2 cellular contexts compared by ENCODE assay signal in the genomic region with DNA sequence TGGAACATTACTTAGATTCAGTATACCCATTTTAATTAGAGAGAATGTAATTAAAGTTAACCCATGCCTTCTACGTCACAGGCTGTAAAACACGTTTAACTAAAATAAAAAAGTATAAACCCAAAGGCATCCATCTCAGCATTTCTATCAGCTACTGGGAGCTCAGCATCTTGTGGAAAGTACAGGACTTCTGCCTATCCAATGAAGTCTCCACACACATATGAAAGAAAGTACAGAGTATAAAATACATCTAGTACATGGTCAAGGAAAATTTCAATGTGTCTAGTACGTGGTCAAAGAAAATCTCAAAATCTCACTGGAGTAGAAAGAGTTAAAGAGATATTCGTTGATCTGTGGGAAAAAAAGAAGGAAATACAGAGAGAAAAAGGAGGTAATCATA.
TF ChIP-seq lines count a peak whose summit lies in the region.

No MANE protein-coding gene starts in this region.

TF ChIP-seq in SK-N-SH, 30 proteins besides CTCF, POLR2A, EP300 and RAD21:
- TF ChIP-seq CHD2 (IDR thresholded peaks at IDR 0.05; ENCODE audit: low read length, partially characterized antibody): no peak
- TF ChIP-seq EZH2phosphoT487 (IDR thresholded peaks at IDR 0.05; ENCODE audit: borderline replicate concordance, low read depth): no peak
- TF ChIP-seq GABPA (IDR thresholded peaks at IDR 0.05; ENCODE audit: low read depth): no peak
- TF ChIP-seq NFIC (IDR thresholded peaks at IDR 0.05; ENCODE audit: borderline replicate concordance): no peak
- TF ChIP-seq ELF1 (IDR thresholded peaks at IDR 0.05): no peak
- no peak for TF ChIP-seq TAF1 (IDR thresholded peaks at IDR 0.05; ENCODE audit: borderline replicate concordance, low read depth, low read length)
- TF ChIP-seq GATA2 (CRISPR knock-in tag; IDR thresholded peaks at IDR 0.05): no peak
- no peak for TF ChIP-seq YY1 (IDR thresholded peaks at IDR 0.05; ENCODE audit: low read depth)
- no peak for TF ChIP-seq NRF1 (IDR thresholded peaks at IDR 0.05; ENCODE audit: low read depth, low read length)
- TF ChIP-seq RCOR1 (IDR thresholded peaks at IDR 0.05; ENCODE audit: low read length): no peak
- TF ChIP-seq, protein P1, sequence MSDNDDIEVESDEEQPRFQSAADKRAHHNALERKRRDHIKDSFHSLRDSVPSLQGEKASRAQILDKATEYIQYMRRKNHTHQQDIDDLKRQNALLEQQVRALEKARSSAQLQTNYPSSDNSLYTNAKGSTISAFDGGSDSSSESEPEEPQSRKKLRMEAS (IDR thresholded peaks at IDR 0.05; ENCODE audit: low read depth): no peak
- TF ChIP-seq, protein P2, sequence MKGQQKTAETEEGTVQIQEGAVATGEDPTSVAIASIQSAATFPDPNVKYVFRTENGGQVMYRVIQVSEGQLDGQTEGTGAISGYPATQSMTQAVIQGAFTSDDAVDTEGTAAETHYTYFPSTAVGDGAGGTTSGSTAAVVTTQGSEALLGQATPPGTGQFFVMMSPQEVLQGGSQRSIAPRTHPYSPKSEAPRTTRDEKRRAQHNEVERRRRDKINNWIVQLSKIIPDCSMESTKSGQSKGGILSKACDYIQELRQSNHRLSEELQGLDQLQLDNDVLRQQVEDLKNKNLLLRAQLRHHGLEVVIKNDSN (IDR thresholded peaks at IDR 0.05; ENCODE audit: borderline replicate concordance, low read depth): no peak
- TF ChIP-seq MXI1 (IDR thresholded peaks at IDR 0.05; ENCODE audit: low read depth, low read length): no peak

TF ChIP-seq in SK-N-SH treated with all-trans-retinoic acid at 6 μM for 48 hours, 23 proteins besides CTCF, POLR2A, EP300 and RAD21:
- TF ChIP-seq ZNF565 (CRISPR knock-in tag; conservative IDR thresholded peaks at IDR 0.05; ENCODE audit: low read depth): no peak
- TF ChIP-seq, protein P3, sequence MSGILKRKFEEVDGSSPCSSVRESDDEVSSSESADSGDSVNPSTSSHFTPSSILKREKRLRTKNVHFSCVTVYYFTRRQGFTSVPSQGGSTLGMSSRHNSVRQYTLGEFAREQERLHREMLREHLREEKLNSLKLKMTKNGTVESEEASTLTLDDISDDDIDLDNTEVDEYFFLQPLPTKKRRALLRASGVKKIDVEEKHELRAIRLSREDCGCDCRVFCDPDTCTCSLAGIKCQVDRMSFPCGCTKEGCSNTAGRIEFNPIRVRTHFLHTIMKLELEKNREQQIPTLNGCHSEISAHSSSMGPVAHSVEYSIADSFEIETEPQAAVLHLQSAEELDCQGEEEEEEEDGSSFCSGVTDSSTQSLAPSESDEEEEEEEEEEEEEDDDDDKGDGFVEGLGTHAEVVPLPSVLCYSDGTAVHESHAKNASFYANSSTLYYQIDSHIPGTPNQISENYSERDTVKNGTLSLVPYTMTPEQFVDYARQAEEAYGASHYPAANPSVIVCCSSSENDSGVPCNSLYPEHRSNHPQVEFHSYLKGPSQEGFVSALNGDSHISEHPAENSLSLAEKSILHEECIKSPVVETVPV (CRISPR knock-in tag; IDR thresholded peaks at IDR 0.05): no peak
- no peak for TF ChIP-seq OSR1 (CRISPR knock-in tag; IDR thresholded peaks at IDR 0.05)
- TF ChIP-seq, protein P4, sequence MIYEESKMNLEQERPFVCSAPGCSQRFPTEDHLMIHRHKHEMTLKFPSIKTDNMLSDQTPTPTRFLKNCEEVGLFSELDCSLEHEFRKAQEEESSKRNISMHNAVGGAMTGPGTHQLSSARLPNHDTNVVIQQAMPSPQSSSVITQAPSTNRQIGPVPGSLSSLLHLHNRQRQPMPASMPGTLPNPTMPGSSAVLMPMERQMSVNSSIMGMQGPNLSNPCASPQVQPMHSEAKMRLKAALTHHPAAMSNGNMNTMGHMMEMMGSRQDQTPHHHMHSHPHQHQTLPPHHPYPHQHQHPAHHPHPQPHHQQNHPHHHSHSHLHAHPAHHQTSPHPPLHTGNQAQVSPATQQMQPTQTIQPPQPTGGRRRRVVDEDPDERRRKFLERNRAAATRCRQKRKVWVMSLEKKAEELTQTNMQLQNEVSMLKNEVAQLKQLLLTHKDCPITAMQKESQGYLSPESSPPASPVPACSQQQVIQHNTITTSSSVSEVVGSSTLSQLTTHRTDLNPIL (CRISPR knock-in tag; IDR thresholded peaks at IDR 0.05; ENCODE audit: low read depth): no peak
- TF ChIP-seq, protein P5, sequence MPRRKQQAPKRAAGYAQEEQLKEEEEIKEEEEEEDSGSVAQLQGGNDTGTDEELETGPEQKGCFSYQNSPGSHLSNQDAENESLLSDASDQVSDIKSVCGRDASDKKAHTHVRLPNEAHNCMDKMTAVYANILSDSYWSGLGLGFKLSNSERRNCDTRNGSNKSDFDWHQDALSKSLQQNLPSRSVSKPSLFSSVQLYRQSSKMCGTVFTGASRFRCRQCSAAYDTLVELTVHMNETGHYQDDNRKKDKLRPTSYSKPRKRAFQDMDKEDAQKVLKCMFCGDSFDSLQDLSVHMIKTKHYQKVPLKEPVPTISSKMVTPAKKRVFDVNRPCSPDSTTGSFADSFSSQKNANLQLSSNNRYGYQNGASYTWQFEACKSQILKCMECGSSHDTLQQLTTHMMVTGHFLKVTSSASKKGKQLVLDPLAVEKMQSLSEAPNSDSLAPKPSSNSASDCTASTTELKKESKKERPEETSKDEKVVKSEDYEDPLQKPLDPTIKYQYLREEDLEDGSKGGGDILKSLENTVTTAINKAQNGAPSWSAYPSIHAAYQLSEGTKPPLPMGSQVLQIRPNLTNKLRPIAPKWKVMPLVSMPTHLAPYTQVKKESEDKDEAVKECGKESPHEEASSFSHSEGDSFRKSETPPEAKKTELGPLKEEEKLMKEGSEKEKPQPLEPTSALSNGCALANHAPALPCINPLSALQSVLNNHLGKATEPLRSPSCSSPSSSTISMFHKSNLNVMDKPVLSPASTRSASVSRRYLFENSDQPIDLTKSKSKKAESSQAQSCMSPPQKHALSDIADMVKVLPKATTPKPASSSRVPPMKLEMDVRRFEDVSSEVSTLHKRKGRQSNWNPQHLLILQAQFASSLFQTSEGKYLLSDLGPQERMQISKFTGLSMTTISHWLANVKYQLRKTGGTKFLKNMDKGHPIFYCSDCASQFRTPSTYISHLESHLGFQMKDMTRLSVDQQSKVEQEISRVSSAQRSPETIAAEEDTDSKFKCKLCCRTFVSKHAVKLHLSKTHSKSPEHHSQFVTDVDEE (CRISPR knock-in tag; IDR thresholded peaks at IDR 0.05): no peak
- TF ChIP-seq ZC3H10 (CRISPR knock-in tag; IDR thresholded peaks at IDR 0.05): no peak
- TF ChIP-seq CSDC2 (CRISPR knock-in tag; IDR thresholded peaks at IDR 0.05): no peak
- TF ChIP-seq ZFP3 (CRISPR knock-in tag; IDR thresholded peaks at IDR 0.05): no peak
- no peak for TF ChIP-seq RARB (CRISPR knock-in tag; IDR thresholded peaks at IDR 0.05)
- TF ChIP-seq POU6F1 (CRISPR knock-in tag; IDR thresholded peaks at IDR 0.05; ENCODE audit: borderline replicate concordance, low read depth): no peak
- no peak for TF ChIP-seq ZNF70 (CRISPR knock-in tag; IDR thresholded peaks at IDR 0.05)
- TF ChIP-seq ISL1 (CRISPR knock-in tag; IDR thresholded peaks at IDR 0.05): no peak
- TF ChIP-seq SNAI2 (CRISPR knock-in tag; IDR thresholded peaks at IDR 0.05): no peak
